ENCODE assay signal across 30 cellular contexts in genomic region chr5:39721394-39721793, GRCh38.
"Had no signal": no experiment of that assay in that cellular context is flagged by ENCODE, and none has a peak within 500 bp of the region (broad histone marks: within the 10 kb centered on the region; RNA-seq: fewer than 3 reads in every experiment).

No MANE protein-coding gene starts in this region.

- ATAC-seq: activated CD8-positive, alpha-beta memory T cell treated with anti-CD3 and anti-CD28 coated beads, Interleukin-2, amount 10 ng/mL, durations not matched to agents 7 days and 5 days; body of pancreas; PC-3 had no signal

- H3K36me3 ChIP-seq: breast epithelium, MG63, Peyer's patch, SJSA1, WERI-Rb-1 had no signal

- H3K4me1 ChIP-seq: breast epithelium, Peyer's patch had no signal

- H3K9me3 ChIP-seq: body of pancreas, breast epithelium, MG63, Peyer's patch, SJSA1 had no signal

- DNase-seq: activated CD4-positive, alpha-beta memory T cell treated with anti-CD3 and anti-CD28 coated beads, Interleukin-2, amount 10 ng/mL, durations not matched to agents 7 days and 5 days; activated CD4-positive, alpha-beta T cell treated with anti-CD3 and anti-CD28 coated beads for 1 hour; activated CD4-positive, alpha-beta T cell treated with anti-CD3 and anti-CD28 coated beads for 48 hours; activated CD4-positive, CD25-positive, alpha-beta regulatory T cell; activated CD8-positive, alpha-beta memory T cell treated with anti-CD3 and anti-CD28 coated beads for 24 hours; activated CD8-positive, alpha-beta memory T cell treated with anti-CD3 and anti-CD28 coated beads, Interleukin-2, amount 10 ng/mL, durations not matched to agents 7 days and 5 days; activated CD8-positive, alpha-beta memory T cell treated with anti-CD3 and anti-CD28 coated beads, Interleukin-2, amount 50 U/mL, for 48 hours; activated effector memory CD4-positive, alpha-beta T cell treated with Interleukin-2 at 50 U/mL for 16 hours; activated naive CD4-positive, alpha-beta T cell treated with anti-CD3 and anti-CD28 coated beads, Interleukin-2, amount 10 ng/mL, durations not matched to agents 7 days and 5 days; activated T-cell treated with anti-CD3 and anti-CD28 coated beads, Interleukin-2, amount 50 U/mL, for 48 hours; amygdala; body of pancreas; Kasumi-1; KG1; MG63; MV-4-11; NCI-H1092; NCI-H1436 treated with DMSO at 0.1 percent for 48 hours; NCI-H1694 treated with DMSO at 0.1 percent for 48 hours; NCI-H2029; NCI-H345; NCI-H524 treated with DMSO at 0.1 percent for 48 hours; PC-3; RPMI8226; SHP77 treated with DMSO at 0.1 percent for 48 hours; T1000; WERI-Rb-1 had no signal

- H3K27ac ChIP-seq: body of pancreas, breast epithelium, Peyer's patch, SJSA1, WERI-Rb-1 had no signal

- H3K27me3 ChIP-seq: body of pancreas, breast epithelium, MG63, Peyer's patch, SJSA1 had no signal

- H3K4me3 ChIP-seq: body of pancreas, breast epithelium, MG63, Peyer's patch, SJSA1 had no signal
